21 cellular contexts compared by ENCODE assay signal in genomic region chr12:124315316-124315924, GRCh38. TPM values are rescaled to one million over a fixed set of nuclear protein-coding genes. Genes with fewer than 3 reads are reported as not detected.
"Had no signal": no experiment of that assay in that cellular context is flagged by ENCODE, and none has a peak within 500 bp of the region (broad histone marks: within the 10 kb centered on the region; RNA-seq: fewer than 3 reads in every experiment).

No MANE protein-coding gene starts in this region.

- H3K27me3 ChIP-seq: esophagus squamous epithelium, neural progenitor cell, sigmoid colon, tibial nerve, upper lobe of left lung had no signal

- ATAC-seq: left lung; naive thymus-derived CD4-positive, alpha-beta T cell; psoas muscle; right cardiac atrium; stimulated activated naive B cell treated with anti-CD40 and anti-IgM and Interleukin-4, amounts not matched to agents 10 μg/mL and 1 μg/mL and 100 μg/mL, for 72 hours had no signal

- H3K36me3 ChIP-seq: esophagus squamous epithelium, left lung, neural progenitor cell, sigmoid colon, thoracic aorta, upper lobe of left lung had no signal

- H3K9me3 ChIP-seq: esophagus squamous epithelium, left lung, psoas muscle, sigmoid colon, thoracic aorta, tibial nerve, upper lobe of left lung had no signal

- H3K4me1 ChIP-seq: esophagus squamous epithelium, left lung, psoas muscle, sigmoid colon, upper lobe of left lung had no signal

- H3K27ac ChIP-seq: coronary artery, esophagus squamous epithelium, left lung, neural progenitor cell, psoas muscle, sigmoid colon, thoracic aorta, upper lobe of left lung had no signal

- H3K36me3 Mint-ChIP-seq: naive thymus-derived CD4-positive, alpha-beta T cell; stimulated activated naive B cell treated with anti-CD40 and anti-IgM and Interleukin-4, amounts not matched to agents 10 μg/mL and 1 μg/mL and 100 μg/mL, for 72 hours had no signal

- H3K4me1 Mint-ChIP-seq: naive thymus-derived CD4-positive, alpha-beta T cell had no signal

- H3K27me3 Mint-ChIP-seq: naive thymus-derived CD4-positive, alpha-beta T cell; stimulated activated naive B cell treated with anti-CD40 and anti-IgM and Interleukin-4, amounts not matched to agents 10 μg/mL and 1 μg/mL and 100 μg/mL, for 72 hours; stimulated activated naive CD8-positive, alpha-beta T cell treated with anti-CD3 and anti-CD28 coated beads, Interleukin-15, Interleukin-2, amounts not matched to agents 100 ng/mL and 50 ng/mL, for 24 hours had no signal

- H3K9me3 Mint-ChIP-seq: naive thymus-derived CD4-positive, alpha-beta T cell; nephron; stimulated activated naive CD8-positive, alpha-beta T cell treated with anti-CD3 and anti-CD28 coated beads, Interleukin-15, Interleukin-2, amounts not matched to agents 100 ng/mL and 50 ng/mL, for 24 hours had no signal

- H3K4me3 Mint-ChIP-seq: naive thymus-derived CD4-positive, alpha-beta T cell; nephron; neural progenitor cell; stimulated activated naive B cell treated with anti-CD40 and anti-IgM and Interleukin-4, amounts not matched to agents 10 μg/mL and 1 μg/mL and 100 μg/mL, for 72 hours; stimulated activated naive CD8-positive, alpha-beta T cell treated with anti-CD3 and anti-CD28 coated beads, Interleukin-15, Interleukin-2, amounts not matched to agents 100 ng/mL and 50 ng/mL, for 24 hours had no signal

- DNase-seq: dermis blood vessel endothelial cell; effector memory CD4-positive, alpha-beta T cell; erythroblast; esophagus squamous epithelium; kidney; left lung; mesendoderm; midbrain; naive thymus-derived CD4-positive, alpha-beta T cell; nucleus accumbens; psoas muscle; sigmoid colon; stimulated activated naive B cell treated with anti-CD40 and anti-IgM and Interleukin-4, amounts not matched to agents 10 μg/mL and 1 μg/mL and 100 μg/mL, for 72 hours had no signal

- H3K4me3 ChIP-seq: coronary artery, esophagus squamous epithelium, left lung, neural progenitor cell, psoas muscle, sigmoid colon, thoracic aorta, tibial nerve, upper lobe of left lung had no signal

- H3K27ac Mint-ChIP-seq: naive thymus-derived CD4-positive, alpha-beta T cell; nephron; neural progenitor cell; stimulated activated naive B cell treated with anti-CD40 and anti-IgM and Interleukin-4, amounts not matched to agents 10 μg/mL and 1 μg/mL and 100 μg/mL, for 72 hours; stimulated activated naive CD8-positive, alpha-beta T cell treated with anti-CD3 and anti-CD28 coated beads, Interleukin-15, Interleukin-2, amounts not matched to agents 100 ng/mL and 50 ng/mL, for 24 hours had no signal

- H3K9ac ChIP-seq: neural progenitor cell had no signal

RNA-seq across cellular contexts. Expression of gene RFLNA, which starts 20.5 kb away (rescaled TPM):
- total RNA-seq: naive thymus-derived CD4-positive, alpha-beta T cell had no signal
